8 cellular contexts compared by ENCODE assay signal in the genomic region with DNA sequence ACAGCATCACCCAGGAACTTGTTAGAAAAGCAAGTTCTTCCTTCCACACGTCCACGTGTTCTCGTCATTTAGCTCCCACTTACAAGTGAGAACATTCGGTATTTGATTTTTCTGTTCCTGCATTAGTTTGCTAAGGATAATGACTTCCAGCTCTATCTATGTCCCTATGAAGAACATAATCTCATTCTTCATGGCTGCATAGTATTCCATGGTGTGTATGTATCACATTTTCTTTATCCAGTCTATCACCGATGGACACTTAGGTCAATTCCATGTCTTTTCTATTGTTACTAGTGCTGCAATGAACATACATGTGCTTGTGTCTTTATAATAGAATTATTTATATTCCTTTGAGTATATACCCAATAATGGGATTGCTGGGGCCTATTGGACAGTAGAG.
"Had no signal": no experiment of that assay in that cellular context is flagged by ENCODE, and none has a peak within 500 bp of the region (broad histone marks: within the 10 kb centered on the region; RNA-seq: fewer than 3 reads in every experiment).

No MANE protein-coding gene starts in this region.

- H3K4me3 ChIP-seq: GM12878 had no signal

- DNase-seq: GDM1, GF-D8 had no signal

- FAIRE-seq: G401.6, GM12878, GM12891, GM12892, GM18507, GM19239 had no signal

- ATAC-seq: GM12878 had no signal
